17 cellular contexts compared by ENCODE assay signal in the genomic region with DNA sequence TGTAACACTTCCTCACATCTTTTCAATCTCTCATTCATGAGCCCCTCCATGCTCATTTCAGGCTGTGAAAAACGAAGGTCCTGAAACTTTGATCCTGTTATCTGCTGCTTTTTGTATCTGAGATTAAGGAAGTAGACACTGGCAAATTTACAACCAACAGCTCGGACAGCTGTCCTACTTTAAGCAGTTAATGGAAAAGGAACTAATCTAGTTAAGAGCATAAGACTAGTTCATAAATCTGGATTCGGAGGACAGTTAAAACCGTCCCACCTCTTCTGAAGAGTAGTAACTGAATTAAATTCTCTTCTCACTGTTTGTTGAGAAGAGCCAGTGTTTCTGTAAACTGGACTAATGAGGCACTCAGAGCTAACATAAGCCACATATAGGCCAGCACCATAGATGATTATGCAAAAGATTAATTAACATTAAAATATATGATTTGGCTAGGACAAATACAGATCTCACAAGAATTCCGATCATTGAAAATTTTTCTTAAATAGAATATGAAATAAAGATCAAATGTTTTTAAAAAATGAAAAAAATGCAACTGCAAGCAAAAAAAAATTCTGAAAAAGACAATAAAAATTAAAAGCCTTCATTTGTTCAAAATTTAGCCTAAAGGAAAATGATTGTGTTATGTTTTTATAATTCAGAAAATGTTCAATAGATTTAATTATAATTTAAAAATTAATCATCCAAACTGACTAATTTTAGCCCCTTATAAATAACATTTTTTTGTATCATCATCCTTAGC.
"Had no signal": no experiment of that assay in that cellular context is flagged by ENCODE, and none has a peak within 500 bp of the region (broad histone marks: within the 10 kb centered on the region; RNA-seq: fewer than 3 reads in every experiment).

No MANE protein-coding gene starts in this region.

- H3K27me3 ChIP-seq: colonic mucosa, pancreas, testis, upper lobe of right lung had no signal

- DNase-seq: activated CD4-positive, alpha-beta memory T cell treated with anti-CD3 and anti-CD28 coated beads, Interleukin-2, amount 10 ng/mL, durations not matched to agents 7 days and 5 days; activated CD4-positive, alpha-beta T cell treated with anti-CD3 and anti-CD28 coated beads for 36 hours; activated CD8-positive, alpha-beta memory T cell treated with anti-CD3 and anti-CD28 coated beads, Interleukin-2, amount 50 U/mL, for 4 hours; activated naive CD4-positive, alpha-beta T cell treated with anti-CD3 and anti-CD28 coated beads for 36 hours; colonic mucosa; foreskin melanocyte; kidney; left ventricle myocardium superior; mesenchymal stem cell; pancreas; stimulated activated CD4-positive, alpha-beta T cell treated with anti-CD3 and anti-CD28 coated beads, Interleukin-4, amount 100 ng/mL, for 24 hours; stimulated activated naive CD8-positive, alpha-beta T cell treated with anti-CD3 and anti-CD28 coated beads, Interleukin-15, amount 100 ng/mL, for 72 hours; testis; upper lobe of right lung had no signal

- H3K4me1 ChIP-seq: colonic mucosa, pancreas, testis, upper lobe of right lung had no signal

- H3K4me3 Mint-ChIP-seq: activated CD4-positive, alpha-beta memory T cell treated with anti-CD3 and anti-CD28 coated beads, Interleukin-2, amount 10 ng/mL, durations not matched to agents 7 days and 5 days; activated CD4-positive, alpha-beta T cell treated with anti-CD3 and anti-CD28 coated beads for 36 hours; activated naive CD4-positive, alpha-beta T cell treated with anti-CD3 and anti-CD28 coated beads for 36 hours; neural crest cell; stimulated activated naive CD8-positive, alpha-beta T cell treated with anti-CD3 and anti-CD28 coated beads, Interleukin-15, amount 100 ng/mL, for 72 hours had no signal

- H3K27ac Mint-ChIP-seq: activated CD4-positive, alpha-beta memory T cell treated with anti-CD3 and anti-CD28 coated beads, Interleukin-2, amount 10 ng/mL, durations not matched to agents 7 days and 5 days; activated CD4-positive, alpha-beta T cell treated with anti-CD3 and anti-CD28 coated beads for 36 hours; activated naive CD4-positive, alpha-beta T cell treated with anti-CD3 and anti-CD28 coated beads for 36 hours; stimulated activated naive CD8-positive, alpha-beta T cell treated with anti-CD3 and anti-CD28 coated beads, Interleukin-15, amount 100 ng/mL, for 72 hours had no signal

- H3K27ac ChIP-seq: colonic mucosa, pancreas, testis, upper lobe of right lung, VCaP had no signal

- H3K27me3 Mint-ChIP-seq: activated CD4-positive, alpha-beta memory T cell treated with anti-CD3 and anti-CD28 coated beads, Interleukin-2, amount 10 ng/mL, durations not matched to agents 7 days and 5 days; activated CD4-positive, alpha-beta T cell treated with anti-CD3 and anti-CD28 coated beads for 36 hours; stimulated activated naive CD8-positive, alpha-beta T cell treated with anti-CD3 and anti-CD28 coated beads, Interleukin-15, amount 100 ng/mL, for 72 hours had no signal

- FAIRE-seq: endothelial cell of umbilical vein had no signal

- H3K9me3 Mint-ChIP-seq: activated CD4-positive, alpha-beta memory T cell treated with anti-CD3 and anti-CD28 coated beads, Interleukin-2, amount 10 ng/mL, durations not matched to agents 7 days and 5 days; activated naive CD4-positive, alpha-beta T cell treated with anti-CD3 and anti-CD28 coated beads for 36 hours; neural crest cell; stimulated activated naive CD8-positive, alpha-beta T cell treated with anti-CD3 and anti-CD28 coated beads, Interleukin-15, amount 100 ng/mL, for 72 hours had no signal

- ATAC-seq: activated CD4-positive, alpha-beta T cell treated with anti-CD3 and anti-CD28 coated beads for 36 hours; left ventricle myocardium superior; pancreas; stimulated activated naive CD8-positive, alpha-beta T cell treated with anti-CD3 and anti-CD28 coated beads, Interleukin-15, amount 100 ng/mL, for 72 hours; upper lobe of right lung had no signal

- H3K36me3 ChIP-seq: colonic mucosa, pancreas had no signal

- H3K9me3 ChIP-seq: colonic mucosa, pancreas, testis, upper lobe of right lung had no signal

- H3K4me1 Mint-ChIP-seq: activated CD4-positive, alpha-beta memory T cell treated with anti-CD3 and anti-CD28 coated beads, Interleukin-2, amount 10 ng/mL, durations not matched to agents 7 days and 5 days; activated CD4-positive, alpha-beta T cell treated with anti-CD3 and anti-CD28 coated beads for 36 hours; stimulated activated naive CD8-positive, alpha-beta T cell treated with anti-CD3 and anti-CD28 coated beads, Interleukin-15, amount 100 ng/mL, for 72 hours had no signal

- H3K4me3 ChIP-seq: colonic mucosa, pancreas, testis, upper lobe of right lung had no signal
